41 cellular contexts compared by ENCODE assay signal in genomic region chr1:110689868-110690267, GRCh38. TPM values are rescaled to one million over a fixed set of nuclear protein-coding genes. Genes with fewer than 3 reads are reported as not detected.
"Had no signal": no experiment of that assay in that cellular context is flagged by ENCODE, and none has a peak within 500 bp of the region (broad histone marks: within the 10 kb centered on the region; RNA-seq: fewer than 3 reads in every experiment).

No MANE protein-coding gene starts in this region.

- H3K4me1 Mint-ChIP-seq: activated naive CD8-positive, alpha-beta T cell treated with anti-CD3 and anti-CD28 coated beads for 36 hours; brain had no signal

- H3K4me3 Mint-ChIP-seq: activated naive CD4-positive, alpha-beta T cell treated with anti-CD3 and anti-CD28 coated beads for 36 hours; activated naive CD4-positive, alpha-beta T cell treated with anti-CD3 and anti-CD28 coated beads, Interleukin-2, amount 10 ng/mL, durations not matched to agents 7 days and 5 days; activated naive CD4-positive, alpha-beta T cell treated with anti-CD3 and anti-CD28 coated beads, Interleukin-2, amount 50 U/mL, for 24 hours; activated naive CD8-positive, alpha-beta T cell; activated naive CD8-positive, alpha-beta T cell treated with anti-CD3 and anti-CD28 coated beads for 36 hours; activated naive CD8-positive, alpha-beta T cell treated with anti-CD3 and anti-CD28 coated beads, Interleukin-2, amount 10 ng/mL, durations not matched to agents 7 days and 5 days; activated naive CD8-positive, alpha-beta T cell treated with anti-CD3 and anti-CD28 coated beads, Interleukin-2, amount 50 U/mL, for 24 hours; activated T-cell treated with anti-CD3 and anti-CD28 coated beads, Interleukin-2, amount 50 U/mL, for 24 hours; activated T-cell treated with anti-CD3 and anti-CD28 coated beads, Interleukin-2, amount 50 U/mL, for 4 hours; activated T-cell treated with anti-CD3 and anti-CD28 coated beads, Interleukin-2, amount 50 U/mL, for 72 hours; activated T-helper 1 cell treated with anti-CD3 and anti-CD28 coated beads, Interleukin-12 subunit alpha, Interleukin-12 subunit beta, Interleukin-2, Interleukin-4 antibody, amounts not matched to agents 30 ng/mL and 10 ng/mL and 1 ng/mL, durations not matched to agents 14 hours and 24 hours and 36 hours; activated T-helper 17 cell treated with anti-CD3 and anti-CD28 coated beads, Interleukin-2, amount 50 U/mL, for 72 hours; brain; central memory CD8-positive, alpha-beta T cell had no signal

- H3K27ac Mint-ChIP-seq: activated naive CD4-positive, alpha-beta T cell treated with anti-CD3 and anti-CD28 coated beads for 36 hours; activated naive CD4-positive, alpha-beta T cell treated with anti-CD3 and anti-CD28 coated beads, Interleukin-2, amount 10 ng/mL, durations not matched to agents 7 days and 5 days; activated naive CD4-positive, alpha-beta T cell treated with anti-CD3 and anti-CD28 coated beads, Interleukin-2, amount 50 U/mL, for 24 hours; activated naive CD4-positive, alpha-beta T cell treated with anti-CD3 and anti-CD28 coated beads, Interleukin-2, amount 50 U/mL, for 72 hours; activated naive CD8-positive, alpha-beta T cell; activated naive CD8-positive, alpha-beta T cell treated with anti-CD3 and anti-CD28 coated beads for 36 hours; activated naive CD8-positive, alpha-beta T cell treated with anti-CD3 and anti-CD28 coated beads, Interleukin-2, amount 10 ng/mL, durations not matched to agents 7 days and 5 days; activated naive CD8-positive, alpha-beta T cell treated with anti-CD3 and anti-CD28 coated beads, Interleukin-2, amount 50 U/mL, for 24 hours; activated T-cell treated with anti-CD3 and anti-CD28 coated beads, Interleukin-2, amount 50 U/mL, for 24 hours; activated T-cell treated with anti-CD3 and anti-CD28 coated beads, Interleukin-2, amount 50 U/mL, for 72 hours; activated T-helper 1 cell treated with anti-CD3 and anti-CD28 coated beads, Interleukin-12 subunit alpha, Interleukin-12 subunit beta, Interleukin-2, Interleukin-4 antibody, amounts not matched to agents 30 ng/mL and 10 ng/mL and 1 ng/mL, durations not matched to agents 14 hours and 24 hours and 36 hours; activated T-helper 17 cell treated with anti-CD3 and anti-CD28 coated beads, Interleukin-2, amount 50 U/mL, for 72 hours; activated T-helper 2 cell treated with anti-CD3 and anti-CD28 coated beads, Interferon-gamma antibody, Interleukin-2, Interleukin-4, amounts not matched to agents 10 μg/mL and 5 μg/mL and 100 μg/mL, durations not matched to agents 14 hours and 24 hours and 36 hours; brain had no signal

- H3K27ac ChIP-seq: adrenal gland, ascending aorta, body of pancreas, brain microvascular endothelial cell, breast epithelium, cardiac muscle cell had no signal

- H3K9me3 Mint-ChIP-seq: activated naive CD4-positive, alpha-beta T cell treated with anti-CD3 and anti-CD28 coated beads for 36 hours; activated naive CD4-positive, alpha-beta T cell treated with anti-CD3 and anti-CD28 coated beads, Interleukin-2, amount 10 ng/mL, durations not matched to agents 7 days and 5 days; activated naive CD4-positive, alpha-beta T cell treated with anti-CD3 and anti-CD28 coated beads, Interleukin-2, amount 50 U/mL, for 24 hours; activated naive CD4-positive, alpha-beta T cell treated with anti-CD3 and anti-CD28 coated beads, Interleukin-2, amount 50 U/mL, for 72 hours; activated naive CD8-positive, alpha-beta T cell treated with anti-CD3 and anti-CD28 coated beads for 36 hours; activated naive CD8-positive, alpha-beta T cell treated with anti-CD3 and anti-CD28 coated beads, Interleukin-2, amount 10 ng/mL, durations not matched to agents 7 days and 5 days; activated naive CD8-positive, alpha-beta T cell treated with anti-CD3 and anti-CD28 coated beads, Interleukin-2, amount 50 U/mL, for 24 hours; activated T-cell treated with anti-CD3 and anti-CD28 coated beads, Interleukin-2, amount 50 U/mL, for 24 hours; activated T-cell treated with anti-CD3 and anti-CD28 coated beads, Interleukin-2, amount 50 U/mL, for 4 hours; activated T-cell treated with anti-CD3 and anti-CD28 coated beads, Interleukin-2, amount 50 U/mL, for 72 hours; activated T-helper 1 cell treated with anti-CD3 and anti-CD28 coated beads, Interleukin-12 subunit alpha, Interleukin-12 subunit beta, Interleukin-2, Interleukin-4 antibody, amounts not matched to agents 30 ng/mL and 10 ng/mL and 1 ng/mL, durations not matched to agents 14 hours and 24 hours and 36 hours; activated T-helper 17 cell treated with anti-CD3 and anti-CD28 coated beads, Interleukin-2, amount 50 U/mL, for 72 hours; activated T-helper 2 cell treated with anti-CD3 and anti-CD28 coated beads, Interferon-gamma antibody, Interleukin-2, Interleukin-4, amounts not matched to agents 10 μg/mL and 5 μg/mL and 100 μg/mL, durations not matched to agents 14 hours and 24 hours and 36 hours; brain; central memory CD8-positive, alpha-beta T cell had no signal

- H3K4me3 ChIP-seq: adrenal gland, ascending aorta, body of pancreas, breast epithelium, cardiac muscle cell had no signal

- H3K27me3 ChIP-seq: adrenal gland, ascending aorta, body of pancreas, brain microvascular endothelial cell had no signal

- H3K36me3 Mint-ChIP-seq: activated naive CD4-positive, alpha-beta T cell treated with anti-CD3 and anti-CD28 coated beads, Interleukin-2, amount 10 ng/mL, durations not matched to agents 7 days and 5 days; activated naive CD4-positive, alpha-beta T cell treated with anti-CD3 and anti-CD28 coated beads, Interleukin-2, amount 50 U/mL, for 24 hours; activated naive CD4-positive, alpha-beta T cell treated with anti-CD3 and anti-CD28 coated beads, Interleukin-2, amount 50 U/mL, for 72 hours; activated naive CD8-positive, alpha-beta T cell; activated naive CD8-positive, alpha-beta T cell treated with anti-CD3 and anti-CD28 coated beads for 36 hours; activated naive CD8-positive, alpha-beta T cell treated with anti-CD3 and anti-CD28 coated beads, Interleukin-2, amount 10 ng/mL, durations not matched to agents 7 days and 5 days; brain had no signal

- H3K9me3 ChIP-seq: adrenal gland, ascending aorta, body of pancreas, breast epithelium had no signal

- ATAC-seq: activated naive CD4-positive, alpha-beta T cell treated with anti-CD3 and anti-CD28 coated beads, Interleukin-2, amount 50 U/mL, for 72 hours; activated naive CD8-positive, alpha-beta T cell treated with anti-CD3 and anti-CD28 coated beads, Interleukin-2, amount 50 U/mL, for 24 hours; activated T-cell treated with anti-CD3 and anti-CD28 coated beads, Interleukin-2, amount 50 U/mL, for 4 hours; activated T-cell treated with anti-CD3 and anti-CD28 coated beads, Interleukin-2, amount 50 U/mL, for 72 hours; activated T-helper 17 cell treated with anti-CD3 and anti-CD28 coated beads, Interleukin-2, amount 50 U/mL, for 72 hours; body of pancreas had no signal

- H3K36me3 ChIP-seq: adrenal gland, ascending aorta, brain microvascular endothelial cell, breast epithelium, cardiac muscle cell had no signal

- DNase-seq: activated effector memory CD4-positive, alpha-beta T cell treated with anti-CD3 and anti-CD28 coated beads, Interleukin-2, amount 50 U/mL, for 16 hours; activated effector memory CD4-positive, alpha-beta T cell treated with Interleukin-2 at 50 U/mL for 16 hours; activated gamma-delta T cell; activated gamma-delta T cell treated with Interleukin-2 at 50 U/mL for 16 hours; activated naive CD4-positive, alpha-beta T cell; activated naive CD4-positive, alpha-beta T cell treated with anti-CD3 and anti-CD28 coated beads for 36 hours; activated naive CD4-positive, alpha-beta T cell treated with anti-CD3 and anti-CD28 coated beads, Interleukin-2, amount 10 ng/mL, durations not matched to agents 7 days and 5 days; activated naive CD4-positive, alpha-beta T cell treated with anti-CD3 and anti-CD28 coated beads, Interleukin-2, amount 50 U/mL, for 16 hours; activated naive CD4-positive, alpha-beta T cell treated with Interleukin-2 at 50 U/mL for 16 hours; activated naive CD8-positive, alpha-beta T cell treated with anti-CD3 and anti-CD28 coated beads for 36 hours; activated naive CD8-positive, alpha-beta T cell treated with anti-CD3 and anti-CD28 coated beads, Interleukin-2, amount 10 ng/mL, durations not matched to agents 7 days and 5 days; activated naive CD8-positive, alpha-beta T cell treated with anti-CD3 and anti-CD28 coated beads, Interleukin-2, amount 50 U/mL, for 24 hours; activated T-cell treated with anti-CD3 and anti-CD28 coated beads, Interleukin-2, amount 50 U/mL, for 1 hour; activated T-cell treated with anti-CD3 and anti-CD28 coated beads, Interleukin-2, amount 50 U/mL, for 24 hours; activated T-cell treated with anti-CD3 and anti-CD28 coated beads, Interleukin-2, amount 50 U/mL, for 4 hours; activated T-cell treated with anti-CD3 and anti-CD28 coated beads, Interleukin-2, amount 50 U/mL, for 48 hours; activated T-cell treated with anti-CD3 and anti-CD28 coated beads, Interleukin-2, amount 50 U/mL, for 72 hours; adrenal gland; amniotic stem cell; amygdala; anterior cingulate cortex; aorta; body of pancreas; brain microvascular endothelial cell; caudate nucleus; central memory CD4-positive, alpha-beta T cell; cerebellar nuclear complex had no signal

- H3K27me3 Mint-ChIP-seq: activated naive CD8-positive, alpha-beta T cell; activated T-cell treated with anti-CD3 and anti-CD28 coated beads, Interleukin-2, amount 50 U/mL, for 24 hours; activated T-helper 17 cell treated with anti-CD3 and anti-CD28 coated beads, Interleukin-2, amount 50 U/mL, for 72 hours; brain; central memory CD8-positive, alpha-beta T cell had no signal

- FAIRE-seq: astrocyte, bronchial epithelial cell had no signal

- H3K4me1 ChIP-seq: adrenal gland, ascending aorta, body of pancreas, breast epithelium had no signal

RNA-seq across cellular contexts. Expression of gene KCNA3, which starts 15.1 kb away (rescaled TPM):
- total RNA-seq: ascending aorta, bronchial epithelial cell, chondrocyte had no signal
- polyA plus RNA-seq: aorta, cardiac muscle cell had no signal
